In the genomic region with DNA sequence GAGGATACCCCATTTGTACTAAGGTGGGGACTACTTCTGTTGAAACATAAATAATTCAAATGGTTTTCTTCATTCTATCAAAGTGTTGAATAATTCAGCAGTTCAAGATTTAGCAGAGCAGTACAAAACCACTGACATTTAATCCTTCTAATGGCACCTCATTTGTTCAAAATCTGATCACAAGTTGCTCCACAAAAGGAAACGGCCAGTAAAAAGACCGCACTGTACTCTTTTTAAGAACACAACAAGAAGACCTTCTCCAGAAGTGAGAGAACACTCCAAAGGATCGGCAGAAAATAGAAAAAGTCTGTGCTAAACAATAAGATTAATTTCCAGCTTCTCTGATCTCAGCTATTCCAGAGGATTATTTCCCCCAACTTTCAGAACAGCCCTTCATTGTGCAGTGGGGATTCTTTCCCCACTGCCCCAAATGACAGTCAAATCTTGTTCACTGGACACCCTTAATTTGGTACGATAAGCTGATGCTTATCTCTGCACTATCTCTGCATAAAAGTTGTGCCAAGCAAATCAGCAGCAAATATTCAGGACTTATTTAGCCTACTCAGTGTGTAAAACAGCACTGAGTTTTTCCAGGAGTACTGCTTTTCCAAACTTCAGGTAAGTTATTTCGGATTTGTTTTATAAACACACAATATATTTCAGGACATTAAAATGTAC, we compare ENCODE assay signal across 1 cellular context.
TF ChIP-seq lines count a peak whose summit lies in the region.

No MANE protein-coding gene starts in this region.

TF ChIP-seq in GM12878, 131 proteins besides CTCF, POLR2A, EP300 and RAD21:
- TF ChIP-seq NFIC (IDR thresholded peaks at IDR 0.05; ENCODE audit: low read depth, low read length) (no peak), MEF2A (IDR thresholded peaks at IDR 0.05; ENCODE audit: insufficient read depth, low read depth, low read length) (no peak), PML (IDR thresholded peaks at IDR 0.05; ENCODE audit: low read length) (no peak), MYB (IDR thresholded peaks at IDR 0.05; ENCODE audit: borderline replicate concordance, low read depth, low read length) (no peak), ZNF207 (IDR thresholded peaks at IDR 0.05; ENCODE audit: borderline replicate concordance) (no peak)
- TF ChIP-seq, protein P1, sequence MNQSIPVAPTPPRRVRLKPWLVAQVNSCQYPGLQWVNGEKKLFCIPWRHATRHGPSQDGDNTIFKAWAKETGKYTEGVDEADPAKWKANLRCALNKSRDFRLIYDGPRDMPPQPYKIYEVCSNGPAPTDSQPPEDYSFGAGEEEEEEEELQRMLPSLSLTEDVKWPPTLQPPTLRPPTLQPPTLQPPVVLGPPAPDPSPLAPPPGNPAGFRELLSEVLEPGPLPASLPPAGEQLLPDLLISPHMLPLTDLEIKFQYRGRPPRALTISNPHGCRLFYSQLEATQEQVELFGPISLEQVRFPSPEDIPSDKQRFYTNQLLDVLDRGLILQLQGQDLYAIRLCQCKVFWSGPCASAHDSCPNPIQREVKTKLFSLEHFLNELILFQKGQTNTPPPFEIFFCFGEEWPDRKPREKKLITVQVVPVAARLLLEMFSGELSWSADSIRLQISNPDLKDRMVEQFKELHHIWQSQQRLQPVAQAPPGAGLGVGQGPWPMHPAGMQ (IDR thresholded peaks at IDR 0.05; ENCODE audit: borderline replicate concordance), result no peak
- TF ChIP-seq, protein P2, sequence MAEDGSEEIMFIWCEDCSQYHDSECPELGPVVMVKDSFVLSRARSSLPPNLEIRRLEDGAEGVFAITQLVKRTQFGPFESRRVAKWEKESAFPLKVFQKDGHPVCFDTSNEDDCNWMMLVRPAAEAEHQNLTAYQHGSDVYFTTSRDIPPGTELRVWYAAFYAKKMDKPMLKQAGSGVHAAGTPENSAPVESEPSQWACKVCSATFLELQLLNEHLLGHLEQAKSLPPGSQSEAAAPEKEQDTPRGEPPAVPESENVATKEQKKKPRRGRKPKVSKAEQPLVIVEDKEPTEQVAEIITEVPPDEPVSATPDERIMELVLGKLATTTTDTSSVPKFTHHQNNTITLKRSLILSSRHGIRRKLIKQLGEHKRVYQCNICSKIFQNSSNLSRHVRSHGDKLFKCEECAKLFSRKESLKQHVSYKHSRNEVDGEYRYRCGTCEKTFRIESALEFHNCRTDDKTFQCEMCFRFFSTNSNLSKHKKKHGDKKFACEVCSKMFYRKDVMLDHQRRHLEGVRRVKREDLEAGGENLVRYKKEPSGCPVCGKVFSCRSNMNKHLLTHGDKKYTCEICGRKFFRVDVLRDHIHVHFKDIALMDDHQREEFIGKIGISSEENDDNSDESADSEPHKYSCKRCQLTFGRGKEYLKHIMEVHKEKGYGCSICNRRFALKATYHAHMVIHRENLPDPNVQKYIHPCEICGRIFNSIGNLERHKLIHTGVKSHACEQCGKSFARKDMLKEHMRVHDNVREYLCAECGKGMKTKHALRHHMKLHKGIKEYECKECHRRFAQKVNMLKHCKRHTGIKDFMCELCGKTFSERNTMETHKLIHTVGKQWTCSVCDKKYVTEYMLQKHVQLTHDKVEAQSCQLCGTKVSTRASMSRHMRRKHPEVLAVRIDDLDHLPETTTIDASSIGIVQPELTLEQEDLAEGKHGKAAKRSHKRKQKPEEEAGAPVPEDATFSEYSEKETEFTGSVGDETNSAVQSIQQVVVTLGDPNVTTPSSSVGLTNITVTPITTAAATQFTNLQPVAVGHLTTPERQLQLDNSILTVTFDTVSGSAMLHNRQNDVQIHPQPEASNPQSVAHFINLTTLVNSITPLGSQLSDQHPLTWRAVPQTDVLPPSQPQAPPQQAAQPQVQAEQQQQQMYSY (CRISPR knock-in tag; IDR thresholded peaks at IDR 0.05), result no peak
